ENCODE assay signal across 14 cellular contexts in the genomic region with DNA sequence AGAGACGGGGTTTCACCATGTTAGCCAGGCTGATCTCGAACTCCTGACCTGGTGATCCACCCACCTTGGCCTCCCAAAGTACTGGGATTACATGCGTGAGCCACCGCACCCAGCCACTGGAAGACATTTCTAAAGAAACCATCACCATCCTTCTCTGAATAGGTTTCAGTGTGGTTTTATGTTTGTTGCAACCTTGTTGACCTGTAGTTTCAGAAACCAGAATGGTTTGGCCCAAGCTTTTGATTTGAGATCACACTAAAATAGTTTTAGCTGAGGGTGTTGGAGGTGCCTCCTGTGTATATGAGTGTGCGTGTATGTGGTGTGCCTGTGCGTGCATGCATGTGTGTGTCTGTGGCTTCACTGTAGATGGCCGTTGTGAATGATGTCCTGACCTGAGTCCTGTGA. TPM values are rescaled to one million over a fixed set of nuclear protein-coding genes. Genes with fewer than 3 reads are reported as not detected.
DNase-seq lines count a peak whose midpoint lies in the region; ATAC-seq, FAIRE-seq and TF ChIP-seq lines count a peak whose summit lies in the region.
"Had no signal": no experiment of that assay in that cellular context is flagged by ENCODE, and none has a peak within 500 bp of the region (broad histone marks: within the 10 kb centered on the region; RNA-seq: fewer than 3 reads in every experiment).

No MANE protein-coding gene starts in this region.

- POLR2A ChIA-PET in WTC11 (lab: Charles Lee) = no interaction called here

- H3K27ac ChIP-seq in breast epithelium = no peak overlapping the region
- H3K27ac ChIP-seq in aorta (ENCODE audit: low read depth in 1 of 2, low read length in 2 of 2) = no peak overlapping the region
- H3K27ac ChIP-seq: adrenal gland, gastrocnemius medialis had no signal

- CTCF ChIA-PET in WTC11 (lab: Charles Lee) = interaction anchor here (1.4 to 2.9 kb wide), 2 partner anchors 9 to 17 kb away, joined by 7 to 9 read pairs; no protein-coding TSS in a partner anchor

- WGBS in aorta, 2 donors = 94 to 95% methylated on average over 7 of the region's 7 CpGs

- peak; percentile 27 for ATAC-seq in HG02678 (IDR thresholded peaks at IDR 0.05; ENCODE audit: unreplicated experiment)
- no peak for ATAC-seq in WTC11
- ATAC-seq in natural killer cell = peak in 1 of 3 donors; percentile 30
- ATAC-seq in activated CD4-positive, CD25-positive, alpha-beta regulatory T cell treated with anti-CD3 and anti-CD28 coated beads, Interleukin-2, amount 50 U/mL, for 24 hours = no peak
- no peak for ATAC-seq in aorta (ENCODE audit: low FRiP score)
- ATAC-seq: gastrocnemius medialis had no signal

- no peaks in the 10 kb centered on the region for H3K27me3 ChIP-seq in breast epithelium
- no peaks in the 10 kb centered on the region for H3K27me3 ChIP-seq in aorta (ENCODE audit: control insufficient read depth in 1 of 2, insufficient read depth in 2 of 2, low read length in 1 of 2)
- H3K27me3 ChIP-seq: adrenal gland, BE2C, gastrocnemius medialis had no signal

- H3K4me1 Mint-ChIP-seq in WTC11 = peaks cover 30% of the 10 kb centered on the region
- peaks cover 83 to 93% of the 10 kb centered on the region in 2 donors for H3K4me1 Mint-ChIP-seq in natural killer cell

- TF ChIP-seq CTCF in WTC11 (IDR thresholded peaks at IDR 0.05) = no peak
- no peak for TF ChIP-seq CTCF in natural killer cell (IDR thresholded peaks at IDR 0.05)
- no peak for TF ChIP-seq CTCF in breast epithelium (IDR thresholded peaks at IDR 0.05)

- no peak for TF ChIP-seq POLR2A in breast epithelium (IDR thresholded peaks at IDR 0.05)

- H3K9me3 ChIP-seq in breast epithelium = no peaks in the 10 kb centered on the region
- no peaks in the 10 kb centered on the region for H3K9me3 ChIP-seq in aorta (ENCODE audit: control insufficient read depth, low read length)
- H3K9me3 ChIP-seq: adrenal gland, BE2C, gastrocnemius medialis had no signal

- DNase-seq in GM18507 (ENCODE audit: extremely low spot score, insufficient read length, low read depth) (no peak), WTC11 (ENCODE audit: low spot score) (no peak), natural killer cell (no peak), posterior vena cava (ENCODE audit: low spot score) (no peak), breast epithelium (ENCODE audit: low spot score in 2 of 2) (no peak), aorta (no peak)
- DNase-seq: BE2C; gastrocnemius medialis; naive B cell; NCI-H2171 treated with DMSO at 0.1 percent for 48 hours; stimulated activated CD4-positive, alpha-beta T cell treated with anti-CD3 and anti-CD28 coated beads, Interleukin-15, amount 100 ng/mL, for 24 hours had no signal

- FAIRE-seq in GM18507 (lab: Jason Lieb, UNC) = peak; percentile 79

- H3K36me3 Mint-ChIP-seq in WTC11 (peaks cover 6% of the 10 kb centered on the region; the same call in 1 of the 2 replicates), natural killer cell (no peaks in the 10 kb centered on the region)
- H3K36me3 Mint-ChIP-seq: naive B cell had no signal

- peaks cover 0 to 4% of the 10 kb centered on the region in 2 donors for H3K4me1 ChIP-seq in breast epithelium
- no peaks in the 10 kb centered on the region for H3K4me1 ChIP-seq in aorta (ENCODE audit: control insufficient read depth in 1 of 2, insufficient read depth in 2 of 2, low read length in 2 of 2)

- peak overlapping the region; percentile 46 for H3K27ac Mint-ChIP-seq in WTC11
- peak overlapping the region; percentile 98 to 99 for H3K27ac Mint-ChIP-seq in natural killer cell
- H3K27ac Mint-ChIP-seq: naive B cell had no signal

- H3K36me3 ChIP-seq in breast epithelium (no peaks in the 10 kb centered on the region), aorta (ENCODE audit: control insufficient read depth in 1 of 2, insufficient read depth in 2 of 2, low read length in 1 of 2) (no peaks in the 10 kb centered on the region)
- H3K36me3 ChIP-seq: adrenal gland, BE2C, gastrocnemius medialis had no signal

- intact Hi-C loops in natural killer cell (cut with micrococcal nuclease) = loop anchor here (2.0 kb wide), 1 partner anchor 16 kb away; no protein-coding TSS in a partner anchor
- intact Hi-C loops in posterior vena cava (cut with DNase I) = no loop called here
- intact Hi-C loops in breast epithelium (cut with DNase I; ENCODE audit: low total_unique reads) = loop anchor here (10.0 kb wide), 1 partner anchor 826 kb away; a partner anchor contains a TSS
- intact Hi-C loops in aorta (cut with DNase I) = no loop called here

- no peaks in the 10 kb centered on the region for H3K9me3 Mint-ChIP-seq in WTC11
- H3K9me3 Mint-ChIP-seq in natural killer cell = no peaks in the 10 kb centered on the region

- no peak overlapping the region for H3K4me3 ChIP-seq in breast epithelium
- H3K4me3 ChIP-seq in aorta (ENCODE audit: low read length in 2 of 2) = no peak overlapping the region
- H3K4me3 ChIP-seq: adrenal gland, gastrocnemius medialis had no signal

- H3K4me3 Mint-ChIP-seq in WTC11 (no peak overlapping the region), natural killer cell (peak overlapping the region; percentile 81)
- H3K4me3 Mint-ChIP-seq: naive B cell had no signal

- no peaks in the 10 kb centered on the region for H3K27me3 Mint-ChIP-seq in WTC11 (ENCODE audit: low read depth)
- no peaks in the 10 kb centered on the region for H3K27me3 Mint-ChIP-seq in natural killer cell (ENCODE audit: low read depth in 2 of 2)
- H3K27me3 Mint-ChIP-seq: naive B cell had no signal

TF ChIP-seq in WTC11, 78 proteins besides CTCF, POLR2A, EP300 and RAD21:
- no peak for TF ChIP-seq ZBTB21 (CRISPR knock-in tag; IDR thresholded peaks at IDR 0.05; ENCODE audit: borderline replicate concordance)
- TF ChIP-seq SOX15 (CRISPR knock-in tag; IDR thresholded peaks at IDR 0.05) = no peak
- no peak for TF ChIP-seq NR2C2 (CRISPR knock-in tag; IDR thresholded peaks at IDR 0.05)

RNA-seq across cellular contexts. Expression of a gene that starts 26.2 kb away (rescaled TPM):
- total RNA-seq in WTC11 (2021) = 31.7 to 38.3 TPM (median 33.4 TPM) in 3 replicates
- total RNA-seq in natural killer cell = 100 to 1,000 TPM; 192 to 243 (median 225) TPM
- 10 to 100 TPM; 31.5 to 42.9 TPM for total RNA-seq in posterior vena cava
- total RNA-seq in breast epithelium = 10 to 100 TPM; 22.6 to 35.4 (median 25.8) TPM
- total RNA-seq in aorta = 10 to 100 TPM; 36.8 to 43.4 TPM
- 1 to 10 TPM; 2.9 to 5.9 TPM for polyA plus RNA-seq in aorta

Comparison
In these comparisons a context has a peak if more than half of its experiments do, and no peak if none do; other contexts are left out.
1. intact Hi-C loops: an anchor here in natural killer cell (2.0 kb wide) and breast epithelium (10.0 kb wide); none called in posterior vena cava and aorta.